8 cellular contexts compared by ENCODE assay signal in genomic region chr19:38057954-38058690, GRCh38.
DNase-seq lines count a peak whose midpoint lies in the region; ATAC-seq and TF ChIP-seq lines count a peak whose summit lies in the region.

No MANE protein-coding gene starts in this region.

- intact Hi-C loops in CD8-positive, alpha-beta T cell (cut with DNase I, micrococcal nuclease), result no loop called here
- intact Hi-C loops in tibial artery (cut with DNase I; ENCODE audit: low total_unique reads), result no loop called here

- no peaks in the 10 kb centered on the region for H3K36me3 ChIP-seq in CD8-positive, alpha-beta T cell (ENCODE audit: insufficient read depth, low read length)
- H3K36me3 ChIP-seq in suprapubic skin (no peaks in the 10 kb centered on the region), tibial artery (no peaks in the 10 kb centered on the region)

- no peaks in the 10 kb centered on the region for H3K9me3 ChIP-seq in CD8-positive, alpha-beta T cell (ENCODE audit: low read length)
- H3K9me3 ChIP-seq in suprapubic skin, result no peaks in the 10 kb centered on the region
- no peaks in the 10 kb centered on the region for H3K9me3 ChIP-seq in tibial artery

- POLR2A ChIA-PET in CD8-positive, alpha-beta T cell (lab: Charles Lee), result interaction anchor here (0.7 to 0.8 kb wide), 2 partner anchors 14 to 69 kb away, joined by 3 read pairs; no protein-coding TSS in a partner anchor

- H3K4me3 ChIP-seq in CD8-positive, alpha-beta T cell (ENCODE audit: low read depth, low read length), result no peak overlapping the region
- no peak overlapping the region for H3K4me3 ChIP-seq in suprapubic skin
- no peak overlapping the region for H3K4me3 ChIP-seq in tibial artery

- peaks cover 16% of the 10 kb centered on the region for H3K4me1 ChIP-seq in CD8-positive, alpha-beta T cell (ENCODE audit: insufficient read depth, low read length)
- H3K4me1 ChIP-seq in suprapubic skin, result peaks cover 12% of the 10 kb centered on the region
- peaks cover 0 to 9% (median 0%) of the 10 kb centered on the region in 4 donors for H3K4me1 ChIP-seq in tibial artery

- no peak for TF ChIP-seq CTCF in CD8-positive, alpha-beta T cell (IDR thresholded peaks at IDR 0.05)
- no peak for TF ChIP-seq CTCF in mesothelial cell of epicardium (IDR thresholded peaks at IDR 0.05; ENCODE audit: unreplicated experiment)
- no peak for TF ChIP-seq CTCF in suprapubic skin (IDR thresholded peaks at IDR 0.05)
- TF ChIP-seq CTCF in tibial artery (IDR thresholded peaks at IDR 0.05), result no peak

- no peaks in the 10 kb centered on the region for H3K27me3 Mint-ChIP-seq in CD8-positive, alpha-beta T cell (ENCODE audit: low read depth)
- H3K27me3 Mint-ChIP-seq in mesothelial cell of epicardium (ENCODE audit: low read depth), result no peaks in the 10 kb centered on the region

- H3K27ac Mint-ChIP-seq in CD8-positive, alpha-beta T cell, result peak overlapping the region; percentile 37
- H3K27ac Mint-ChIP-seq in mesothelial cell of epicardium, result peak overlapping the region; percentile 89

- DNase-seq in CD8-positive, alpha-beta T cell, result no peak
- DNase-seq in NCI-H1417 treated with DMSO at 0.1 percent for 48 hours (lab: John Stamatoyannopoulos, UW) (peak; percentile 64), RPMI8226 (peak; percentile 24), mesothelial cell of epicardium (ENCODE audit: low spot score in 2 of 2, unreplicated experiment in 2 of 2) (no peak), H4 (ENCODE audit: low spot score) (no peak), suprapubic skin (ENCODE audit: low spot score in 2 of 2) (no peak), tibial artery (no peak), T-helper 9 cell (no peak)

- CTCF ChIA-PET in CD8-positive, alpha-beta T cell (lab: Charles Lee), result interaction anchor here (0.6 to 1.3 kb wide), 3 partner anchors 155 to 1710 kb away, joined by 3 to 4 read pairs (median 3); no protein-coding TSS in a partner anchor

- no peaks in the 10 kb centered on the region for H3K27me3 ChIP-seq in CD8-positive, alpha-beta T cell (ENCODE audit: insufficient read depth, low read length)
- H3K27me3 ChIP-seq in suprapubic skin (no peaks in the 10 kb centered on the region), tibial artery (no peaks in the 10 kb centered on the region)

- H3K9me3 Mint-ChIP-seq in CD8-positive, alpha-beta T cell, result no peaks in the 10 kb centered on the region
- no peaks in the 10 kb centered on the region for H3K9me3 Mint-ChIP-seq in mesothelial cell of epicardium

- WGBS in suprapubic skin, result 50% methylated on average over 3 of the region's 11 CpGs

- ATAC-seq in CD8-positive, alpha-beta T cell, result no peak

- peaks cover 25% of the 10 kb centered on the region for H3K4me1 Mint-ChIP-seq in CD8-positive, alpha-beta T cell (ENCODE audit: low read depth)
- peaks cover 36% of the 10 kb centered on the region for H3K4me1 Mint-ChIP-seq in mesothelial cell of epicardium

- no peak for TF ChIP-seq POLR2A in suprapubic skin (IDR thresholded peaks at IDR 0.05)

- no peak for TF ChIP-seq EP300 in suprapubic skin (IDR thresholded peaks at IDR 0.05)

- H3K36me3 Mint-ChIP-seq in CD8-positive, alpha-beta T cell, result no peaks in the 10 kb centered on the region
- H3K36me3 Mint-ChIP-seq in mesothelial cell of epicardium, result no peaks in the 10 kb centered on the region

- H3K27ac ChIP-seq in CD8-positive, alpha-beta T cell (ENCODE audit: low read depth, low read length), result no peak overlapping the region
- no peak overlapping the region for H3K27ac ChIP-seq in suprapubic skin
- H3K27ac ChIP-seq in tibial artery, result no peak overlapping the region

- H3K4me3 Mint-ChIP-seq in CD8-positive, alpha-beta T cell, result no peak overlapping the region
- no peak overlapping the region for H3K4me3 Mint-ChIP-seq in mesothelial cell of epicardium

Comparison
In these comparisons a context has a peak if more than half of its experiments do, and no peak if none do; other contexts are left out.
1. DNase-seq: peak in NCI-H1417 treated with DMSO at 0.1 percent for 48 hours (single experiment) and RPMI8226 (single experiment); none in CD8-positive, alpha-beta T cell (0 of 7), mesothelial cell of epicardium (0 of 2), H4 (single experiment), suprapubic skin (0 of 2), tibial artery (0 of 2) and T-helper 9 cell (single experiment).